In genomic region chr1:29121951-29122661, GRCh38 we compare ENCODE assay signal across 8 cellular contexts. TPM values are rescaled to one million over a fixed set of nuclear protein-coding genes. Genes with fewer than 3 reads are reported as not detected.
DNase-seq lines count a peak whose midpoint lies in the region; ATAC-seq and TF ChIP-seq lines count a peak whose summit lies in the region.

No MANE protein-coding gene starts in this region.

- peak overlapping the region; percentile 77 for H3K4me3 ChIP-seq in psoas muscle

- H3K27me3 ChIP-seq in psoas muscle (ENCODE audit: insufficient read depth in 3 of 3, low read length in 2 of 3): peaks cover 0 to 50% (median 16%) of the 10 kb centered on the region in 3 donors

- H3K27ac ChIP-seq in psoas muscle: peak overlapping the region; percentile 63

- intact Hi-C loops in psoas muscle (cut with DNase I): loop anchor here in 1 of 2 donors (5.0 kb wide), 1 partner anchor 80 kb away; no protein-coding TSS in a partner anchor

- peak overlapping the region; percentile 95 for H3K9ac ChIP-seq in ES-I3 (ENCODE audit: low read depth, low read length)

- 1% methylated on average over 50 to 75 of the region's 75 CpGs for WGBS in psoas muscle, 3 donors

- H3K36me3 ChIP-seq in ES-I3 (ENCODE audit: insufficient read depth, low read length) (peaks cover 5% of the 10 kb centered on the region; the same call in 1 of the 2 replicates), psoas muscle (ENCODE audit: insufficient read depth in 1 of 2, low read depth in 1 of 2) (peaks cover 0 to 16% of the 10 kb centered on the region in 2 donors)

- peak overlapping the region; percentile 79 for H3K4me3 Mint-ChIP-seq in T-helper 17 cell
- no peak overlapping the region for H3K4me3 Mint-ChIP-seq in glutamatergic neuron (ENCODE audit: unreplicated experiment)

- H3K36me3 Mint-ChIP-seq in T-helper 17 cell (ENCODE audit: low read depth): peaks cover 9% of the 10 kb centered on the region
- peaks cover 6% of the 10 kb centered on the region for H3K36me3 Mint-ChIP-seq in glutamatergic neuron (ENCODE audit: unreplicated experiment)

- H3K27ac Mint-ChIP-seq in T-helper 17 cell (no peak overlapping the region), glutamatergic neuron (ENCODE audit: unreplicated experiment) (no peak overlapping the region)

- H3K9me3 Mint-ChIP-seq in glutamatergic neuron (ENCODE audit: unreplicated experiment): peaks cover 2% of the 10 kb centered on the region

- TF ChIP-seq CTCF in glutamatergic neuron (IDR thresholded peaks at IDR 0.05; ENCODE audit: partially characterized antibody, unreplicated experiment): no peak
- TF ChIP-seq CTCF in psoas muscle (IDR thresholded peaks at IDR 0.05): no peak

- ATAC-seq in T-helper 17 cell (no peak), psoas muscle (peak in 1 of 4 donors; percentile 10), HG03442 (IDR thresholded peaks at IDR 0.05; ENCODE audit: unreplicated experiment) (no peak)

- DNase-seq in T-helper 17 cell (no peak), glutamatergic neuron (peak; percentile 66), psoas muscle (peak; percentile 39 to 65), SHP77 treated with DMSO at 0.1 percent for 48 hours (lab: John Stamatoyannopoulos, UW) (no peak), activated gamma-delta T cell treated with Interleukin-2 at 50 U/mL for 16 hours (no peak), NCI-H187 treated with DMSO at 0.1 percent for 48 hours (lab: John Stamatoyannopoulos, UW) (no peak)

- H3K27me3 Mint-ChIP-seq in T-helper 17 cell (peaks cover 11% of the 10 kb centered on the region), glutamatergic neuron (ENCODE audit: unreplicated experiment) (peaks cover 3% of the 10 kb centered on the region)

- H3K9me3 ChIP-seq in ES-I3 (ENCODE audit: control insufficient read depth, insufficient read depth, low read length) (no peaks in the 10 kb centered on the region), T-helper 17 cell (ENCODE audit: control insufficient read depth, low read length, poor library complexity, severe bottlenecking) (no peaks in the 10 kb centered on the region), psoas muscle (no peaks in the 10 kb centered on the region)

- H3K4me1 ChIP-seq in ES-I3 (ENCODE audit: insufficient read depth, low read length) (peaks cover 3% of the 10 kb centered on the region), psoas muscle (peaks cover 6% of the 10 kb centered on the region)

- peaks cover 11% of the 10 kb centered on the region for H3K4me1 Mint-ChIP-seq in T-helper 17 cell
- no peaks in the 10 kb centered on the region for H3K4me1 Mint-ChIP-seq in glutamatergic neuron (ENCODE audit: low read depth, unreplicated experiment)

RNA-seq across cellular contexts. Expression of gene TMEM200B, which starts 1.6 kb away (rescaled TPM):
- not detected for total RNA-seq in T-helper 17 cell
- total RNA-seq in glutamatergic neuron (ENCODE audit: unreplicated experiment): 5.8 TPM
- under 1 TPM; 0.42 to 0.99 (median 0.73) TPM for total RNA-seq in psoas muscle
- polyA plus RNA-seq in psoas muscle: 1 to 10 TPM in 1 of 3 donors, under 1 TPM in 2; 0.55 to 1.3 (median 0.67) TPM

RNA-seq across cellular contexts. Expression of gene SRSF4, which starts 59.6 kb away (rescaled TPM):
- total RNA-seq in T-helper 17 cell (100 to 1,000 TPM in 1 of 2 donors, 10 to 100 TPM in 1; 88.8 to 103 TPM), glutamatergic neuron (ENCODE audit: unreplicated experiment) (69.0 TPM), psoas muscle (10 to 100 TPM; 49.3 to 80.4 (median 66.8) TPM)
- 10 to 100 TPM; 42.2 to 84.8 (median 70.1) TPM for polyA plus RNA-seq in psoas muscle

Comparison
In these comparisons a context has a peak if more than half of its experiments do, and no peak if none do; other contexts are left out.
1. DNase-seq: peak in glutamatergic neuron (single experiment) and psoas muscle (2 of 2); none in T-helper 17 cell (0 of 3), SHP77 treated with DMSO at 0.1 percent for 48 hours (single experiment), activated gamma-delta T cell treated with Interleukin-2 at 50 U/mL for 16 hours (single experiment) and NCI-H187 treated with DMSO at 0.1 percent for 48 hours (single experiment).